ENCODE assay signal across 1 cellular context in the genomic region with DNA sequence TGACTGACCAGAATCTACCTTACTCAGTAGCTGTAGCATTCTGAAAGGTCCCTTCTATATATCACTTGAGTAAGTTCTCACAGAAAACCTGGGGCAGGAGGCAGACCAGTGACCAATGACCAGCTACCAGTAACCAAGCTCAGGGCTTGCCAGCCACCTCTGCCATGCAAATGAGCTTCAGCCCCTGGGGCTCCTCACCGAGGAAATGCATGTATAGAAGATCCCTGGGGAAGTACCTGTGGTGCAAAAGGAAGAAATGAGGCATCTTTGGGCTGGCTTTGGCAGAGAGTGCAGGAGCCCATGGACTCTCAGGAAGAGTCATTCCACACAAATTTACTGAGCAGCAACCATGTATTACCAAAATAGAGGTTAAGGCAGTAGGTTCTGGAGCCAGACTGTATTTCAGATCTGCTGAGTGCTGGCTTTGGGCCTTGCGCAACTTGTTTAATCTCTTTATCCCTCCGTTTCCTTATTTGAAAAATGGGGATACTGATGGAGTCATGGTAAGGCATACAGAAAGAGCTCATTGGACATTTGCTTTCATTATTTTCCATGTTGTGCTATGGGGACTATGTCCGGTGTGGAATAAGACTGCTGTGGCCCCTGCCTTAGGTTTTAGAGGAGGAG.
TF ChIP-seq lines count a peak whose summit lies in the region.

No MANE protein-coding gene starts in this region.

TF ChIP-seq in HepG2, 621 proteins besides CTCF, POLR2A, EP300 and RAD21:
- peak; percentile 53 for TF ChIP-seq CEBPB (IDR thresholded peaks at IDR 0.05; ENCODE audit: borderline replicate concordance, low read depth, low read length)
- no peak for TF ChIP-seq ZNF331 (CRISPR knock-in tag; IDR thresholded peaks at IDR 0.05)
- TF ChIP-seq HDAC1 (CRISPR knock-in tag; IDR thresholded peaks at IDR 0.05), result no peak
- TF ChIP-seq MZF1 (CRISPR knock-in tag; IDR thresholded peaks at IDR 0.05; ENCODE audit: borderline replicate concordance), result no peak
